In genomic region chrX:135432453-135432852, GRCh38 we compare ENCODE assay signal across 26 cellular contexts. TPM values are rescaled to one million over a fixed set of nuclear protein-coding genes. Genes with fewer than 3 reads are reported as not detected.
"Had no signal": no experiment of that assay in that cellular context is flagged by ENCODE, and none has a peak within 500 bp of the region (broad histone marks: within the 10 kb centered on the region; RNA-seq: fewer than 3 reads in every experiment).

No MANE protein-coding gene starts in this region.

- H2AFZ ChIP-seq: neural progenitor cell had no signal

- H3K9ac ChIP-seq: neural progenitor cell had no signal

- H3K36me3 Mint-ChIP-seq: immature natural killer cell, mesothelial cell of epicardium, neural progenitor cell had no signal

- H3K4me1 Mint-ChIP-seq: immature natural killer cell, memory B cell, mesothelial cell of epicardium, neural progenitor cell had no signal

- H3K4me3 Mint-ChIP-seq: dendritic cell treated with granulocyte-macrophage colony-stimulating factor and Interleukin-4, amounts not matched to agents 40 ng/mL and 50 ng/mL, for 4 days; effector memory CD8-positive, alpha-beta T cell; immature natural killer cell; memory B cell; mesothelial cell of epicardium; natural killer cell treated with Interleukin-12 subunit alpha and Interleukin-12 subunit beta and Interleukin-15 and Interleukin-18, amount 100 ng/mL, for 72 hours; neural progenitor cell had no signal

- H3K4me3 ChIP-seq: esophagus muscularis mucosa, gastroesophageal sphincter, left ventricle myocardium inferior, lower lobe of right lung, neural progenitor cell, ovary, suprapubic skin, thyroid gland, upper lobe of left lung, vagina had no signal

- ATAC-seq: effector memory CD8-positive, alpha-beta T cell; gastroesophageal sphincter; left cardiac atrium; natural killer cell treated with Interleukin-12 subunit alpha and Interleukin-12 subunit beta and Interleukin-15 and Interleukin-18, amount 100 ng/mL, for 72 hours; right cardiac atrium had no signal

- H3K27me3 ChIP-seq: esophagus muscularis mucosa, neural progenitor cell, ovary, suprapubic skin, thyroid gland, upper lobe of left lung, vagina had no signal

- H3K27ac ChIP-seq: epithelial cell of prostate, esophagus muscularis mucosa, gastroesophageal sphincter, left ventricle myocardium inferior, lower lobe of right lung, neural progenitor cell, ovary, suprapubic skin, thyroid gland, upper lobe of left lung, vagina had no signal

- FAIRE-seq: keratinocyte, small intestine had no signal

- H3K36me3 ChIP-seq: esophagus muscularis mucosa, gastroesophageal sphincter, left ventricle myocardium inferior, lower lobe of right lung, neural progenitor cell, ovary, suprapubic skin, thyroid gland, upper lobe of left lung, vagina had no signal

- H3K27ac Mint-ChIP-seq: dendritic cell treated with granulocyte-macrophage colony-stimulating factor and Interleukin-4, amounts not matched to agents 40 ng/mL and 50 ng/mL, for 4 days; effector memory CD8-positive, alpha-beta T cell; immature natural killer cell; memory B cell; mesothelial cell of epicardium; natural killer cell treated with Interleukin-12 subunit alpha and Interleukin-12 subunit beta and Interleukin-15 and Interleukin-18, amount 100 ng/mL, for 72 hours; neural progenitor cell; progenitor cell of endocrine pancreas had no signal

- H3K4me1 ChIP-seq: esophagus muscularis mucosa, gastroesophageal sphincter, left ventricle myocardium inferior, lower lobe of right lung, neural progenitor cell, suprapubic skin, thyroid gland, upper lobe of left lung, vagina had no signal

- H3K9me3 Mint-ChIP-seq: natural killer cell treated with Interleukin-12 subunit alpha and Interleukin-12 subunit beta and Interleukin-15 and Interleukin-18, amount 100 ng/mL, for 72 hours had no signal

- H3K4me2 ChIP-seq: neural progenitor cell had no signal

- DNase-seq: effector memory CD8-positive, alpha-beta T cell; glutamatergic neuron; immature natural killer cell; left cardiac atrium; left ventricle myocardium inferior; lower lobe of right lung; small intestine; stimulated activated CD4-positive, alpha-beta T cell treated with anti-CD3 and anti-CD28 coated beads, Interleukin-12 subunit alpha, Interleukin-12 subunit beta, amount 100 ng/mL, for 4 hours; stimulated activated naive CD4-positive, alpha-beta T cell treated with Interleukin-2 at 50 U/mL for 16 hours; thyroid gland had no signal

- H3K9me3 ChIP-seq: esophagus muscularis mucosa, gastroesophageal sphincter, left ventricle myocardium inferior, lower lobe of right lung, suprapubic skin, thyroid gland, upper lobe of left lung, vagina had no signal

RNA-seq across cellular contexts. Expression of gene SMIM10L2A, which starts 10.7 kb away (rescaled TPM):
- total RNA-seq: fibroblast of villous mesenchyme had no signal
